ENCODE assay signal across 1 cellular context in genomic region chr17:68598545-68598961, GRCh38.
TF ChIP-seq lines count a peak whose summit lies in the region.

No MANE protein-coding gene starts in this region.

TF ChIP-seq in HepG2, 621 proteins besides CTCF, POLR2A, EP300 and RAD21 (continued from another document and continues in another):
- 0 out of 2 replicates have a peak, but pooled peaks have one; percentile 21 for TF ChIP-seq ERF (CRISPR knock-in tag; IDR thresholded peaks at IDR 0.05)
- 0 out of 2 replicates have a peak, but pooled peaks have one; percentile 46 for TF ChIP-seq ZNF607 (CRISPR knock-in tag; IDR thresholded peaks at IDR 0.05; ENCODE audit: borderline replicate concordance)
- no peak for TF ChIP-seq ZNF510 (CRISPR knock-in tag; IDR thresholded peaks at IDR 0.05; ENCODE audit: low read depth)
- TF ChIP-seq GATAD2A (CRISPR knock-in tag; IDR thresholded peaks at IDR 0.05), result 0 out of 2 replicates have a peak, but pooled peaks have one; percentile 45
- no peak for TF ChIP-seq BATF2 (CRISPR knock-in tag; IDR thresholded peaks at IDR 0.05)
- TF ChIP-seq, protein P1, sequence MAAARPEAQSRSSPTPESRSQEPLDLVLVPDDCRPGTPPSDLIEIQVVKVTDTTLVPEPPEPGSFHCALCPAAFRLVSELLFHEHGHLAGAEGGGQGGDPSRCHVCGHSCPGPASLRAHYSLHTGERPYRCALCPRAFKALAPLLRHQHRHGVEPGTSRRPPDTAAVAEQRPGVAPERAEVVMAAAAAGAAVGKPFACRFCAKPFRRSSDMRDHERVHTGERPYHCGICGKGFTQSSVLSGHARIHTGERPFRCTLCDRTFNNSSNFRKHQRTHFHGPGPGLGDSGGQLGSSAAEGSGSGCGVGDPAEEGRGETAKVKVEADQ (CRISPR knock-in tag; IDR thresholded peaks at IDR 0.05; ENCODE audit: borderline replicate concordance), result no peak
- no peak for TF ChIP-seq CENPT (CRISPR knock-in tag; IDR thresholded peaks at IDR 0.05; ENCODE audit: low read depth)
- TF ChIP-seq SRSF1 (optimal IDR thresholded peaks at IDR 0.05; ENCODE audit: low read depth, low read length), result no peak
- no peak for TF ChIP-seq BHLHE40 (IDR thresholded peaks at IDR 0.05; ENCODE audit: low read length)
- TF ChIP-seq ZNF543 (CRISPR knock-in tag; IDR thresholded peaks at IDR 0.05), result 0 out of 2 replicates have a peak, but pooled peaks have one; percentile 72
- no peak for TF ChIP-seq NFE2 (CRISPR knock-in tag; IDR thresholded peaks at IDR 0.05)
- no peak for TF ChIP-seq MYPOP (CRISPR knock-in tag; IDR thresholded peaks at IDR 0.05)
- TF ChIP-seq SP1 (IDR thresholded peaks at IDR 0.05), result no peak
- TF ChIP-seq SP1 (CRISPR knock-in tag; IDR thresholded peaks at IDR 0.05), result no peak
- TF ChIP-seq ATF5 (CRISPR knock-in tag; IDR thresholded peaks at IDR 0.05; ENCODE audit: low read depth), result no peak
- no peak for TF ChIP-seq SRSF4 (IDR thresholded peaks at IDR 0.05; ENCODE audit: low read depth, low read length, poor library complexity, severe bottlenecking)
- TF ChIP-seq SKI (IDR thresholded peaks at IDR 0.05; ENCODE audit: partially characterized antibody), result no peak
- TF ChIP-seq NAIF1 (CRISPR knock-in tag; IDR thresholded peaks at IDR 0.05; ENCODE audit: borderline replicate concordance), result no peak
- TF ChIP-seq TAF15 (IDR thresholded peaks at IDR 0.05; ENCODE audit: low read depth, low read length, poor library complexity, severe bottlenecking), result no peak
- TF ChIP-seq ZBTB21 (CRISPR knock-in tag; IDR thresholded peaks at IDR 0.05), result no peak
- TF ChIP-seq TFDP2 (CRISPR knock-in tag; IDR thresholded peaks at IDR 0.05), result peak; percentile 23; the same call in 1 of the 2 replicates
- TF ChIP-seq ZNF75D (CRISPR knock-in tag; IDR thresholded peaks at IDR 0.05; ENCODE audit: borderline replicate concordance), result no peak
- TF ChIP-seq HMGXB3 (CRISPR knock-in tag; IDR thresholded peaks at IDR 0.05; ENCODE audit: borderline replicate concordance), result no peak
- no peak for TF ChIP-seq SPEN (CRISPR knock-in tag; IDR thresholded peaks at IDR 0.05; ENCODE audit: low read depth)
- no peak for TF ChIP-seq ZNF512B (CRISPR knock-in tag; IDR thresholded peaks at IDR 0.05; ENCODE audit: borderline replicate concordance)
- TF ChIP-seq ZNF670 (CRISPR knock-in tag; IDR thresholded peaks at IDR 0.05; ENCODE audit: borderline replicate concordance), result no peak
- TF ChIP-seq ZNF556 (CRISPR knock-in tag; IDR thresholded peaks at IDR 0.05; ENCODE audit: borderline replicate concordance), result no peak
- TF ChIP-seq ZNF614 (CRISPR knock-in tag; IDR thresholded peaks at IDR 0.05; ENCODE audit: borderline replicate concordance), result no peak
- no peak for TF ChIP-seq RARG (CRISPR knock-in tag; IDR thresholded peaks at IDR 0.05; ENCODE audit: low read depth)
- TF ChIP-seq ZGPAT (CRISPR knock-in tag; IDR thresholded peaks at IDR 0.05), result peak; percentile 57
- TF ChIP-seq, protein P2, sequence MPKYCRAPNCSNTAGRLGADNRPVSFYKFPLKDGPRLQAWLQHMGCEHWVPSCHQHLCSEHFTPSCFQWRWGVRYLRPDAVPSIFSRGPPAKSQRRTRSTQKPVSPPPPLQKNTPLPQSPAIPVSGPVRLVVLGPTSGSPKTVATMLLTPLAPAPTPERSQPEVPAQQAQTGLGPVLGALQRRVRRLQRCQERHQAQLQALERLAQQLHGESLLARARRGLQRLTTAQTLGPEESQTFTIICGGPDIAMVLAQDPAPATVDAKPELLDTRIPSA (CRISPR knock-in tag; IDR thresholded peaks at IDR 0.05; ENCODE audit: borderline replicate concordance), result no peak
- TF ChIP-seq ZFP36L2 (CRISPR knock-in tag; IDR thresholded peaks at IDR 0.05), result no peak
- no peak for TF ChIP-seq POLR2G (IDR thresholded peaks at IDR 0.05; ENCODE audit: low read depth, low read length)
- TF ChIP-seq ARNT2 (CRISPR knock-in tag; IDR thresholded peaks at IDR 0.05; ENCODE audit: low read depth), result no peak
- TF ChIP-seq SMAD1 (CRISPR knock-in tag; IDR thresholded peaks at IDR 0.05; ENCODE audit: borderline replicate concordance, low read depth), result no peak
- 0 out of 2 replicates have a peak, but pooled peaks have one; percentile 44 for TF ChIP-seq SP140L (CRISPR knock-in tag; IDR thresholded peaks at IDR 0.05; ENCODE audit: borderline replicate concordance)
- no peak for TF ChIP-seq JDP2 (CRISPR knock-in tag; IDR thresholded peaks at IDR 0.05; ENCODE audit: borderline replicate concordance)
- TF ChIP-seq ZNF883 (CRISPR knock-in tag; IDR thresholded peaks at IDR 0.05; ENCODE audit: not compliant biosample characterization), result no peak
- no peak for TF ChIP-seq ZNF713 (CRISPR knock-in tag; IDR thresholded peaks at IDR 0.05)
- TF ChIP-seq TBX3 (IDR thresholded peaks at IDR 0.05; ENCODE audit: borderline replicate concordance), result peak; percentile 27; the same call in 1 of the 2 replicates
- no peak for TF ChIP-seq ZNF430 (CRISPR knock-in tag; IDR thresholded peaks at IDR 0.05)
- TF ChIP-seq MBD4 (IDR thresholded peaks at IDR 0.05; ENCODE audit: borderline replicate concordance, low read length), result peak; percentile 21; the same call in 1 of the 2 replicates
- no peak for TF ChIP-seq TFDP1 (CRISPR knock-in tag; IDR thresholded peaks at IDR 0.05; ENCODE audit: borderline replicate concordance)
- no peak for TF ChIP-seq ISX (CRISPR knock-in tag; conservative IDR thresholded peaks at IDR 0.05)
- TF ChIP-seq TRIM24 (CRISPR knock-in tag; IDR thresholded peaks at IDR 0.05), result no peak
- no peak for TF ChIP-seq ZNF451 (CRISPR knock-in tag; IDR thresholded peaks at IDR 0.05)
- no peak for TF ChIP-seq NFKB2 (CRISPR knock-in tag; IDR thresholded peaks at IDR 0.05; ENCODE audit: borderline replicate concordance)
- no peak for TF ChIP-seq ZNF460 (CRISPR knock-in tag; IDR thresholded peaks at IDR 0.05; ENCODE audit: borderline replicate concordance)
- TF ChIP-seq, protein P3, sequence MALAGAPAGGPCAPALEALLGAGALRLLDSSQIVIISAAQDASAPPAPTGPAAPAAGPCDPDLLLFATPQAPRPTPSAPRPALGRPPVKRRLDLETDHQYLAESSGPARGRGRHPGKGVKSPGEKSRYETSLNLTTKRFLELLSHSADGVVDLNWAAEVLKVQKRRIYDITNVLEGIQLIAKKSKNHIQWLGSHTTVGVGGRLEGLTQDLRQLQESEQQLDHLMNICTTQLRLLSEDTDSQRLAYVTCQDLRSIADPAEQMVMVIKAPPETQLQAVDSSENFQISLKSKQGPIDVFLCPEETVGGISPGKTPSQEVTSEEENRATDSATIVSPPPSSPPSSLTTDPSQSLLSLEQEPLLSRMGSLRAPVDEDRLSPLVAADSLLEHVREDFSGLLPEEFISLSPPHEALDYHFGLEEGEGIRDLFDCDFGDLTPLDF (CRISPR knock-in tag; IDR thresholded peaks at IDR 0.05), result no peak; the same call in 1 of the 2 replicates
- no peak for TF ChIP-seq MIER2 (CRISPR knock-in tag; IDR thresholded peaks at IDR 0.05)
- no peak for TF ChIP-seq HOXA3 (CRISPR knock-in tag; IDR thresholded peaks at IDR 0.05)
- TF ChIP-seq FOSL2 (CRISPR knock-in tag; IDR thresholded peaks at IDR 0.05), result no peak
- no peak for TF ChIP-seq ETV5 (CRISPR knock-in tag; IDR thresholded peaks at IDR 0.05; ENCODE audit: borderline replicate concordance)
- TF ChIP-seq MBNL3 (CRISPR knock-in tag; conservative IDR thresholded peaks at IDR 0.05), result no peak
- 0 out of 2 replicates have a peak, but pooled peaks have one; percentile 4 for TF ChIP-seq DPF2 (CRISPR knock-in tag; IDR thresholded peaks at IDR 0.05; ENCODE audit: borderline replicate concordance, low read depth)
- TF ChIP-seq YEATS4 (CRISPR knock-in tag; IDR thresholded peaks at IDR 0.05; ENCODE audit: borderline replicate concordance), result peak; percentile 46; the same call in 1 of the 2 replicates
